In genomic region chr22:46149998-46150549, GRCh38 we compare ENCODE assay signal across 1 cellular context.
TF ChIP-seq lines count a peak whose summit lies in the region.

Gene PPARA (plus strand): TSS chr22:46150526. CDS start chr22:46198384, 47,858 bp downstream.

TF ChIP-seq in GM12878, 131 proteins besides CTCF, POLR2A, EP300 and RAD21 (continued from another document and continues in another):
- no peak for TF ChIP-seq CEBPZ (IDR thresholded peaks at IDR 0.05; ENCODE audit: low read depth, low read length)
- no peak for TF ChIP-seq ZNF274 (IDR thresholded peaks at IDR 0.05; ENCODE audit: insufficient read depth, insufficient read length)
- no peak for TF ChIP-seq YBX1 (IDR thresholded peaks at IDR 0.05)
- no peak for TF ChIP-seq ELK1 (IDR thresholded peaks at IDR 0.05; ENCODE audit: low read depth, low read length)
- peak; percentile 57; the same call in 1 of the 2 replicates for TF ChIP-seq IKZF1 (conservative IDR thresholded peaks at IDR 0.05)
- no peak for TF ChIP-seq KLF5 (IDR thresholded peaks at IDR 0.05; ENCODE audit: partially characterized antibody)
- TF ChIP-seq CBX5 (IDR thresholded peaks at IDR 0.05; ENCODE audit: low read depth), result no peak
- TF ChIP-seq NR2C1 (IDR thresholded peaks at IDR 0.05), result peak; percentile 37
- no peak for TF ChIP-seq GABPA (IDR thresholded peaks at IDR 0.05; ENCODE audit: low read depth)
- no peak for TF ChIP-seq TCF3 (IDR thresholded peaks at IDR 0.05; ENCODE audit: borderline replicate concordance, insufficient read depth, low read depth, low read length)
- TF ChIP-seq TBL1XR1 (IDR thresholded peaks at IDR 0.05; ENCODE audit: low read depth, low read length), result no peak
- TF ChIP-seq ESRRA (IDR thresholded peaks at IDR 0.05; ENCODE audit: low read length), result no peak
- no peak for TF ChIP-seq RBBP5 (conservative IDR thresholded peaks at IDR 0.05)
- no peak for TF ChIP-seq KAT2A (conservative IDR thresholded peaks at IDR 0.05; ENCODE audit: control insufficient read depth, low read depth, low read length)
- no peak for TF ChIP-seq RCOR1 (conservative IDR thresholded peaks at IDR 0.05; ENCODE audit: low read depth, low read length)
- TF ChIP-seq EED (IDR thresholded peaks at IDR 0.05; ENCODE audit: low read depth), result no peak
- no peak for TF ChIP-seq NBN (IDR thresholded peaks at IDR 0.05)
- no peak for TF ChIP-seq WRNIP1 (IDR thresholded peaks at IDR 0.05; ENCODE audit: borderline replicate concordance, low read depth, low read length)
- no peak for TF ChIP-seq SPI1 (IDR thresholded peaks at IDR 0.05; ENCODE audit: borderline replicate concordance, insufficient read depth, low read depth, low read length)
- no peak for TF ChIP-seq RFX5 (IDR thresholded peaks at IDR 0.05; ENCODE audit: low read depth, low read length)
- no peak for TF ChIP-seq CHD1 (IDR thresholded peaks at IDR 0.05; ENCODE audit: low read depth, low read length)
- no peak for TF ChIP-seq PML (IDR thresholded peaks at IDR 0.05; ENCODE audit: low read length)
- no peak for TF ChIP-seq CREM (IDR thresholded peaks at IDR 0.05; ENCODE audit: low read depth)
- no peak for TF ChIP-seq TCF12 (IDR thresholded peaks at IDR 0.05; ENCODE audit: low read depth, low read length)
- TF ChIP-seq PRDM15 (CRISPR knock-in tag; IDR thresholded peaks at IDR 0.05), result no peak
- no peak for TF ChIP-seq E2F4 (IDR thresholded peaks at IDR 0.05; ENCODE audit: low read depth, low read length)
- TF ChIP-seq BACH1 (IDR thresholded peaks at IDR 0.05; ENCODE audit: borderline replicate concordance), result peak; percentile 40; the same call in 1 of the 2 replicates
- no peak for TF ChIP-seq SKIL (IDR thresholded peaks at IDR 0.05; ENCODE audit: low read depth, poor library complexity, severe bottlenecking)
- TF ChIP-seq CEBPB (IDR thresholded peaks at IDR 0.05; ENCODE audit: borderline replicate concordance in 1 of 2, low read depth in 2 of 2, low read length in 2 of 2), result no peak
- TF ChIP-seq ZNF592 (IDR thresholded peaks at IDR 0.05), result no peak
- TF ChIP-seq CUX1 (IDR thresholded peaks at IDR 0.05; ENCODE audit: insufficient replicate concordance, low read depth, low read length), result no peak
- TF ChIP-seq ZNF217 (IDR thresholded peaks at IDR 0.05), result no peak
- no peak for TF ChIP-seq RELA (IDR thresholded peaks at IDR 0.05; ENCODE audit: borderline replicate concordance, partially characterized antibody)
- TF ChIP-seq JUNB (IDR thresholded peaks at IDR 0.05), result no peak
- TF ChIP-seq MTA2 (IDR thresholded peaks at IDR 0.05; ENCODE audit: low read depth), result no peak
- TF ChIP-seq SMAD5 (IDR thresholded peaks at IDR 0.05; ENCODE audit: low read depth), result no peak
- peak; percentile 84 for TF ChIP-seq LARP7 (IDR thresholded peaks at IDR 0.05)
